In genomic region chr6:97705568-97705967, GRCh38 we compare ENCODE assay signal across 10 cellular contexts.
DNase-seq lines count a peak whose midpoint lies in the region; ATAC-seq and TF ChIP-seq lines count a peak whose summit lies in the region.
"Had no signal": no experiment of that assay in that cellular context is flagged by ENCODE, and none has a peak within 500 bp of the region (broad histone marks: within the 10 kb centered on the region; RNA-seq: fewer than 3 reads in every experiment).

No MANE protein-coding gene starts in this region.

- no peak for TF ChIP-seq POLR2A in GM18505 (IDR thresholded peaks at IDR 0.05; ENCODE audit: borderline replicate concordance, extremely low read depth, insufficient read depth, insufficient read length)

- DNase-seq in Calu3 (no peak), UCSD-AML1 (lab: John Stamatoyannopoulos, UW; ENCODE audit: unreplicated experiment) (peak; percentile 6), iris pigment epithelial cell (ENCODE audit: low read depth) (peak; percentile 14), left ventricle myocardium superior (no peak)
- no peak for DNase-seq in activated CD8-positive, alpha-beta T cell treated with anti-CD3 and anti-CD28 coated beads for 36 hours
- DNase-seq in CD4-positive, alpha-beta memory T cell = no peak
- DNase-seq: activated CD8-positive, alpha-beta memory T cell treated with anti-CD3 and anti-CD28 coated beads for 24 hours; NCI-H446 treated with DMSO at 0.1 percent for 48 hours had no signal

- CTCF ChIA-PET in Calu3 (lab: Charles Lee) (no interaction called here), HEK293 (lab: Yijun Ruan, JAX) (interaction anchor here (0.5 to 1.5 kb wide), 9 partner anchors 9 to 810 kb away, joined by 3 to 5 read pairs (median 3); no protein-coding TSS in a partner anchor)
- CTCF ChIA-PET in activated CD8-positive, alpha-beta T cell treated with anti-CD3 and anti-CD28 coated beads for 36 hours (lab: Charles Lee) = no interaction called here
- CTCF ChIA-PET in CD4-positive, alpha-beta memory T cell (lab: Charles Lee; ENCODE audit: partially characterized antibody) = no interaction called here

- H3K27me3 Mint-ChIP-seq in Calu3 (ENCODE audit: unreplicated experiment) = no peaks in the 10 kb centered on the region
- no peaks in the 10 kb centered on the region for H3K27me3 Mint-ChIP-seq in activated CD8-positive, alpha-beta T cell treated with anti-CD3 and anti-CD28 coated beads for 36 hours
- H3K27me3 Mint-ChIP-seq in CD4-positive, alpha-beta memory T cell = no peaks in the 10 kb centered on the region

- H3K27ac ChIP-seq in HEK293 (ENCODE audit: extremely low read depth, low read depth, low read length) = no peak overlapping the region
- H3K27ac ChIP-seq in CD4-positive, alpha-beta memory T cell (ENCODE audit: low read depth, low read length) = no peak overlapping the region

- BruUV-seq in Calu3 (replicated peaks; lab: Mats Ljungman, UMichigan) = no TSS peak

- H3K27ac Mint-ChIP-seq in Calu3 (ENCODE audit: unreplicated experiment) = no peak overlapping the region
- no peak overlapping the region for H3K27ac Mint-ChIP-seq in activated CD8-positive, alpha-beta T cell treated with anti-CD3 and anti-CD28 coated beads for 36 hours
- no peak overlapping the region for H3K27ac Mint-ChIP-seq in CD4-positive, alpha-beta memory T cell

- H3K9me3 ChIP-seq in HEK293 (ENCODE audit: control insufficient read depth, insufficient read depth, low read depth, low read length) = no peaks in the 10 kb centered on the region
- no peaks in the 10 kb centered on the region for H3K9me3 ChIP-seq in CD4-positive, alpha-beta memory T cell (ENCODE audit: control insufficient read depth in 1 of 2, low read length in 2 of 2)

- no peaks in the 10 kb centered on the region for H3K27me3 ChIP-seq in CD4-positive, alpha-beta memory T cell (ENCODE audit: insufficient read depth, low read length)

- H3K4me1 ChIP-seq in HEK293 (ENCODE audit: control insufficient read depth, insufficient read depth, low read length) = no peaks in the 10 kb centered on the region
- no peaks in the 10 kb centered on the region for H3K4me1 ChIP-seq in CD4-positive, alpha-beta memory T cell (ENCODE audit: insufficient read depth, low read length)

- peaks cover 8% of the 10 kb centered on the region for H3K4me1 Mint-ChIP-seq in Calu3 (ENCODE audit: low read depth, unreplicated experiment)
- no peaks in the 10 kb centered on the region for H3K4me1 Mint-ChIP-seq in activated CD8-positive, alpha-beta T cell treated with anti-CD3 and anti-CD28 coated beads for 36 hours (ENCODE audit: low read depth)
- no peaks in the 10 kb centered on the region for H3K4me1 Mint-ChIP-seq in CD4-positive, alpha-beta memory T cell

- no peak overlapping the region for H3K4me3 Mint-ChIP-seq in Calu3 (ENCODE audit: low read depth, unreplicated experiment)
- no peak overlapping the region for H3K4me3 Mint-ChIP-seq in activated CD8-positive, alpha-beta T cell treated with anti-CD3 and anti-CD28 coated beads for 36 hours
- no peak overlapping the region for H3K4me3 Mint-ChIP-seq in CD4-positive, alpha-beta memory T cell

- peaks cover 4% of the 10 kb centered on the region for H3K36me3 Mint-ChIP-seq in Calu3 (ENCODE audit: insufficient read depth, unreplicated experiment)
- H3K36me3 Mint-ChIP-seq in activated CD8-positive, alpha-beta T cell treated with anti-CD3 and anti-CD28 coated beads for 36 hours (ENCODE audit: low read depth) = no peaks in the 10 kb centered on the region
- H3K36me3 Mint-ChIP-seq in CD4-positive, alpha-beta memory T cell = no peaks in the 10 kb centered on the region

- no peak for ATAC-seq in activated CD8-positive, alpha-beta T cell treated with anti-CD3 and anti-CD28 coated beads for 36 hours
- ATAC-seq in GM18505 (IDR thresholded peaks at IDR 0.05; ENCODE audit: unreplicated experiment) = no peak
- ATAC-seq in left ventricle myocardium superior = no peak

- intact Hi-C loops in Calu3 (cut with micrococcal nuclease; ENCODE audit: unreplicated experiment) = loop anchor here (5.0 to 10.0 kb wide), 3 partner anchors 217 to 1132 kb away; no protein-coding TSS in a partner anchor
- intact Hi-C loops in activated CD8-positive, alpha-beta T cell treated with anti-CD3 and anti-CD28 coated beads for 36 hours (cut with micrococcal nuclease) = no loop called here
- intact Hi-C loops in left ventricle myocardium superior (cut with micrococcal nuclease) = no loop called here
- intact Hi-C loops in CD4-positive, alpha-beta memory T cell (cut with micrococcal nuclease) = no loop called here

- peak; percentile 59 for TF ChIP-seq CTCF in Calu3 (IDR thresholded peaks at IDR 0.05; ENCODE audit: unreplicated experiment)
- TF ChIP-seq CTCF in HEK293 (tag by site-specific recombination; IDR thresholded peaks at IDR 0.05) = no peak
- TF ChIP-seq CTCF in activated CD8-positive, alpha-beta T cell treated with anti-CD3 and anti-CD28 coated beads for 36 hours (IDR thresholded peaks at IDR 0.05) = no peak

- POLR2A ChIA-PET in HEK293 (lab: Yijun Ruan, JAX) = no interaction called here
- POLR2A ChIA-PET in activated CD8-positive, alpha-beta T cell treated with anti-CD3 and anti-CD28 coated beads for 36 hours (lab: Charles Lee) = no interaction called here
- POLR2A ChIA-PET in CD4-positive, alpha-beta memory T cell (lab: Charles Lee; ENCODE audit: partially characterized antibody) = no interaction called here

- H3K36me3 ChIP-seq in HEK293 (ENCODE audit: control insufficient read depth in 2 of 2, insufficient read depth in 1 of 2, low read length in 2 of 2) = no peaks in the 10 kb centered on the region
- no peaks in the 10 kb centered on the region for H3K36me3 ChIP-seq in CD4-positive, alpha-beta memory T cell (ENCODE audit: insufficient read depth, low read length)

- no peaks in the 10 kb centered on the region for H3K9me3 Mint-ChIP-seq in Calu3 (ENCODE audit: low read depth, unreplicated experiment)
- no peaks in the 10 kb centered on the region for H3K9me3 Mint-ChIP-seq in activated CD8-positive, alpha-beta T cell treated with anti-CD3 and anti-CD28 coated beads for 36 hours
- peaks cover 0 to 2% (median 0%) of the 10 kb centered on the region in 8 donors for H3K9me3 Mint-ChIP-seq in CD4-positive, alpha-beta memory T cell

- H3K4me3 ChIP-seq in HEK293 (ENCODE audit: low read depth, low read length) = no peak overlapping the region
- H3K4me3 ChIP-seq in CD4-positive, alpha-beta memory T cell (ENCODE audit: low read length in 2 of 2) = no peak overlapping the region

TF ChIP-seq in HEK293, 187 proteins besides CTCF, POLR2A, EP300 and RAD21:
- TF ChIP-seq ZNF654 (tag by site-specific recombination; IDR thresholded peaks at IDR 0.05; ENCODE audit: low read depth) (peak; percentile 52), REST (tag by site-specific recombination; IDR thresholded peaks at IDR 0.05) (no peak)
TF ChIP-seq in HEK293: peak in this region for 1.

Comparison
In these comparisons a context has a peak if more than half of its experiments do, and no peak if none do; other contexts are left out.
1. DNase-seq: peak in UCSD-AML1 (single experiment) and iris pigment epithelial cell (single experiment); none in Calu3 (single experiment), activated CD8-positive, alpha-beta T cell treated with anti-CD3 and anti-CD28 coated beads for 36 hours (single experiment), left ventricle myocardium superior (single experiment) and CD4-positive, alpha-beta memory T cell (0 of 5).